In the genomic region with DNA sequence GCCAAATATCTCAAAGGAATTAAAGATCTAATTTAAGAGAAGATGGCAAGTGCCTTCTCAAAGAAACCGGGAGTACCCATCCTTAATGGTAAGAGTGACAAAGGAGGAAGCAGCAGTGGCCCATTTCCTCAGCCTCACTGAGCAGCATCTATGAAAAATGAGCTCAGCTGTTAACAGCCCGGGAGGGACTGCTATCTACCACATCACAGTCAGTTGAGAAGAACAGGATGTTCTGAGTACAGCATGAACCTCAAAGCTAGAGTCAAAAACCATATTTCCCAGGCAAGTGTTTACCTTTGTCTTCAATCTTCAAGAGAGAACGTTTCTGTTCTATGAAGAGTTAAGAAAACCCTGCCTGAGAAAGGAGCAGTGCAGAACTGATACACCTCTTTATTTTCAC, we compare ENCODE assay signal across 1 cellular context.
TF ChIP-seq lines count a peak whose summit lies in the region.

No MANE protein-coding gene starts in this region.

TF ChIP-seq in H1, 55 proteins besides CTCF, POLR2A, EP300 and RAD21 (continued from another document):
- TF ChIP-seq, protein P1, sequence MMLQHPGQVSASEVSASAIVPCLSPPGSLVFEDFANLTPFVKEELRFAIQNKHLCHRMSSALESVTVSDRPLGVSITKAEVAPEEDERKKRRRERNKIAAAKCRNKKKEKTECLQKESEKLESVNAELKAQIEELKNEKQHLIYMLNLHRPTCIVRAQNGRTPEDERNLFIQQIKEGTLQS (IDR thresholded peaks at IDR 0.05; ENCODE audit: insufficient read depth, low read depth, low read length), result no peak
- no peak for TF ChIP-seq NANOG (IDR thresholded peaks at IDR 0.05; ENCODE audit: insufficient read depth, low read depth, low read length, poor library complexity, severe bottlenecking)
- TF ChIP-seq CBX8 (IDR thresholded peaks at IDR 0.05; ENCODE audit: borderline replicate concordance, low read depth, low read length), result no peak
- no peak for TF ChIP-seq KDM1A (IDR thresholded peaks at IDR 0.05; ENCODE audit: borderline replicate concordance, low read length)
- no peak for TF ChIP-seq ATF2 (IDR thresholded peaks at IDR 0.05; ENCODE audit: low read length)
